ENCODE assay signal across 1 cellular context in the genomic region with DNA sequence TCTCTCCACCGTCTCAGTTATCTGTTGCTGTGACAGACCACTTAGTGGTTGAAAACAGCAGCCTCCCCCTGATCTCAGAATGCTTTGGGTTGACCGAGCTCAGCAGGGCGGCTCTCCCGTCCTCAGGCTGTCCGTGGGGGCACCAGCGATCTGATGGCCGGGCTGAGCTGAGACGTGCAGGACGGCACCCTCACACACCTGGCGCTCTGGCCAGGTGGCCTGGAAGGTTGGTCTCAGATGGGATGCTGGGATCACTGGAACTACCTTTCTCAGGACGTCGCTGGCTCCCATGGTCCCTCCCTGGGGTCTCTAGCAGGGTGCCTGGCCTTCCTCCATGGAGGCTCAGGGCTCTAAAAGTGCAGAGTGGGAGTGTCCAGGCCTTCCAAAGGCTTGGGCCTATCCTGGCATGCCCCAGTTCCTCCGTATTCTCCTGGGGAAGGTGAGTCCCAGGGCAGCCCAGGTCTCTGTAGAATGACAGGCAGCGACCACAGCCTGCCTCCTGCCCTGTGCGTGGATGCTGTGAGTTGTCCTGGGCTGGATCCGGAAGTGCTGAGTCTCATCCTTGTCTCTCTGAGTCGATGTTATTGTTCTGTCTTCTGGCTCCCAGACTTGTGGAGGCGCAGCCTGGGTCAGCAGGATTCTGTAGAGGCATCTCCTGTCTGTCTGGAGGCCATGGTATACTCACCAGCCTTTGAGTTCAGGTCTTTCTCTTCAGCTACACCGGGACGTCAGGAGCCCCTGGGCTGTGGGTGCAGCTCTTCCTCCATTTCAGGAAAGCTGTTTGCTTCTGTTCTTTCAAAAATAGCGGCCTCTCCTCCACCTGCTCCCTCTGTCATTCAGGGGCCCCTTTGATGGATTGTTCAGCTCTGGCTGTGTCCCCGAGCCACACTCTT.
TF ChIP-seq lines count a peak whose summit lies in the region.

No MANE protein-coding gene starts in this region.

TF ChIP-seq in WTC11, 78 proteins besides CTCF, POLR2A, EP300 and RAD21 (continued from another document):
- TF ChIP-seq, protein P1, sequence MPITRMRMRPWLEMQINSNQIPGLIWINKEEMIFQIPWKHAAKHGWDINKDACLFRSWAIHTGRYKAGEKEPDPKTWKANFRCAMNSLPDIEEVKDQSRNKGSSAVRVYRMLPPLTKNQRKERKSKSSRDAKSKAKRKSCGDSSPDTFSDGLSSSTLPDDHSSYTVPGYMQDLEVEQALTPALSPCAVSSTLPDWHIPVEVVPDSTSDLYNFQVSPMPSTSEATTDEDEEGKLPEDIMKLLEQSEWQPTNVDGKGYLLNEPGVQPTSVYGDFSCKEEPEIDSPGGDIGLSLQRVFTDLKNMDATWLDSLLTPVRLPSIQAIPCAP (CRISPR knock-in tag; IDR thresholded peaks at IDR 0.05), result no peak
- TF ChIP-seq, protein P2, sequence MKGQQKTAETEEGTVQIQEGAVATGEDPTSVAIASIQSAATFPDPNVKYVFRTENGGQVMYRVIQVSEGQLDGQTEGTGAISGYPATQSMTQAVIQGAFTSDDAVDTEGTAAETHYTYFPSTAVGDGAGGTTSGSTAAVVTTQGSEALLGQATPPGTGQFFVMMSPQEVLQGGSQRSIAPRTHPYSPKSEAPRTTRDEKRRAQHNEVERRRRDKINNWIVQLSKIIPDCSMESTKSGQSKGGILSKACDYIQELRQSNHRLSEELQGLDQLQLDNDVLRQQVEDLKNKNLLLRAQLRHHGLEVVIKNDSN (CRISPR knock-in tag; IDR thresholded peaks at IDR 0.05), result no peak
- TF ChIP-seq ZNF416 (CRISPR knock-in tag; IDR thresholded peaks at IDR 0.05) (no peak), HMGA2 (CRISPR knock-in tag; IDR thresholded peaks at IDR 0.05) (no peak), ZNF263 (CRISPR knock-in tag; IDR thresholded peaks at IDR 0.05; ENCODE audit: low read depth) (no peak), ZNF317 (CRISPR knock-in tag; IDR thresholded peaks at IDR 0.05; ENCODE audit: borderline replicate concordance, low read depth) (no peak), GRHL2 (CRISPR knock-in tag; IDR thresholded peaks at IDR 0.05; ENCODE audit: insufficient replicate concordance, severe bottlenecking) (no peak)
- TF ChIP-seq, protein P3, sequence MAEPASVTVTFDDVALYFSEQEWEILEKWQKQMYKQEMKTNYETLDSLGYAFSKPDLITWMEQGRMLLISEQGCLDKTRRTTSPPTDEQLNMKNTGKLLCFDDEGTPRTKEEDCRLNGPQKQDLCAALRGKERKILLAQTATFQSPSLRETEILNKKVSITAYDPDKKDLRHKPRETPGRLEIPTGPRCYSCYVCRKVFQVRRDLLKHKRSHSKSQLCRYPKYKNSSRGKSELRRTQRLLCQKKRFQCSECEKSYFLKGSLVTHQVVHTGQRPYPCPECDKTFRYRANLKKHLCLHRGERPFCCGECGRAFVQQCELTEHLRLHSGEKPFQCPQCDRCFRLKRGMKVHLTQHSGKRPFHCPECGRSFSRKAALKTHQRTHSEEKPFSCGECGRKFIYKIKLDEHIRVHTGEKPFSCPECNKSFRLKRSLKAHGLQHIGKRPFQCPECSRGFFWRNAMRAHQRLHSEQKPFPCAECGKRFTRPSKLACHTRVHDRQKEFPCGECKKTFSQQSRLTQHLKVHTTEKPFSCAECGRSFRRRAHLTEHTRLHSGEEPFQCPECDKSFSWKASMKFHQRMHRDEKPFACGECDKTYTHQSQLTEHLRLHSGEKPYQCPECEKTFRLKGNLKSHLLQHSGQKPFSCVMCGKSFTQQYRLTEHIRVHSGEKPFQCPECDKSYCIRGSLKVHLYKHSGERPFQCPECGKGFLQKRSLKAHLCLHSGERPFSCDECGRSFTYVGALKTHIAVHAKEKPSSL (CRISPR knock-in tag; conservative IDR thresholded peaks at IDR 0.05), result no peak
- TF ChIP-seq, protein P4, sequence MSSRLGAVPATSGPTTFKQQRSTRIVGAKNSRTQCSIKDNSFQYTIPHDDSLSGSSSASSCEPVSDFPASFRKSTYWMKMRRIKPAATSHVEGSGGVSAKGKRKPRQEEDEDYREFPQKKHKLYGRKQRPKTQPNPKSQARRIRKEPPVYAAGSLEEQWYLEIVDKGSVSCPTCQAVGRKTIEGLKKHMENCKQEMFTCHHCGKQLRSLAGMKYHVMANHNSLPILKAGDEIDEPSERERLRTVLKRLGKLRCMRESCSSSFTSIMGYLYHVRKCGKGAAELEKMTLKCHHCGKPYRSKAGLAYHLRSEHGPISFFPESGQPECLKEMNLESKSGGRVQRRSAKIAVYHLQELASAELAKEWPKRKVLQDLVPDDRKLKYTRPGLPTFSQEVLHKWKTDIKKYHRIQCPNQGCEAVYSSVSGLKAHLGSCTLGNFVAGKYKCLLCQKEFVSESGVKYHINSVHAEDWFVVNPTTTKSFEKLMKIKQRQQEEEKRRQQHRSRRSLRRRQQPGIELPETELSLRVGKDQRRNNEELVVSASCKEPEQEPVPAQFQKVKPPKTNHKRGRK (CRISPR knock-in tag; IDR thresholded peaks at IDR 0.05; ENCODE audit: borderline replicate concordance), result no peak
- TF ChIP-seq, protein P5, sequence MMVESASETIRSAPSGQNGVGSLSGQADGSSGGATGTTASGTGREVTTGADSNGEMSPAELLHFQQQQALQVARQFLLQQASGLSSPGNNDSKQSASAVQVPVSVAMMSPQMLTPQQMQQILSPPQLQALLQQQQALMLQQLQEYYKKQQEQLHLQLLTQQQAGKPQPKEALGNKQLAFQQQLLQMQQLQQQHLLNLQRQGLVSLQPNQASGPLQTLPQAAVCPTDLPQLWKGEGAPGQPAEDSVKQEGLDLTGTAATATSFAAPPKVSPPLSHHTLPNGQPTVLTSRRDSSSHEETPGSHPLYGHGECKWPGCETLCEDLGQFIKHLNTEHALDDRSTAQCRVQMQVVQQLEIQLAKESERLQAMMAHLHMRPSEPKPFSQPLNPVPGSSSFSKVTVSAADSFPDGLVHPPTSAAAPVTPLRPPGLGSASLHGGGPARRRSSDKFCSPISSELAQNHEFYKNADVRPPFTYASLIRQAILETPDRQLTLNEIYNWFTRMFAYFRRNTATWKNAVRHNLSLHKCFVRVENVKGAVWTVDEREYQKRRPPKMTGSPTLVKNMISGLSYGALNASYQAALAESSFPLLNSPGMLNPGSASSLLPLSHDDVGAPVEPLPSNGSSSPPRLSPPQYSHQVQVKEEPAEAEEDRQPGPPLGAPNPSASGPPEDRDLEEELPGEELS (CRISPR knock-in tag; IDR thresholded peaks at IDR 0.05), result no peak
- TF ChIP-seq, protein P6, sequence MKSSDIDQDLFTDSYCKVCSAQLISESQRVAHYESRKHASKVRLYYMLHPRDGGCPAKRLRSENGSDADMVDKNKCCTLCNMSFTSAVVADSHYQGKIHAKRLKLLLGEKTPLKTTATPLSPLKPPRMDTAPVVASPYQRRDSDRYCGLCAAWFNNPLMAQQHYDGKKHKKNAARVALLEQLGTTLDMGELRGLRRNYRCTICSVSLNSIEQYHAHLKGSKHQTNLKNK (CRISPR knock-in tag; IDR thresholded peaks at IDR 0.05), result no peak
